In genomic region chr5:43042626-43043399, GRCh38 we compare ENCODE assay signal across 1 cellular context.
TF ChIP-seq lines count a peak whose summit lies in the region.

No MANE protein-coding gene starts in this region.

TF ChIP-seq in GM12878, 131 proteins besides CTCF, POLR2A, EP300 and RAD21 (continued from another document and continues in another):
- TF ChIP-seq CHD4 (IDR thresholded peaks at IDR 0.05) (no peak), NR2F1 (conservative IDR thresholded peaks at IDR 0.05) (no peak), RUNX3 (IDR thresholded peaks at IDR 0.05; ENCODE audit: low read length) (peak; percentile 77), RELB (IDR thresholded peaks at IDR 0.05; ENCODE audit: low read depth) (peak; percentile 54; the same call in 1 of the 2 replicates), BRCA1 (IDR thresholded peaks at IDR 0.05; ENCODE audit: low read depth, low read length) (no peak), BCLAF1 (IDR thresholded peaks at IDR 0.05) (no peak), MXI1 (IDR thresholded peaks at IDR 0.05; ENCODE audit: low read depth, low read length) (peak; percentile 72), KLF5 (IDR thresholded peaks at IDR 0.05; ENCODE audit: partially characterized antibody) (no peak), TCF7 (IDR thresholded peaks at IDR 0.05; ENCODE audit: borderline replicate concordance) (no peak), KAT2A (conservative IDR thresholded peaks at IDR 0.05; ENCODE audit: control insufficient read depth, low read depth, low read length) (no peak), WRNIP1 (IDR thresholded peaks at IDR 0.05; ENCODE audit: borderline replicate concordance, low read depth, low read length) (no peak), YBX1 (IDR thresholded peaks at IDR 0.05) (no peak), CUX1 (IDR thresholded peaks at IDR 0.05; ENCODE audit: insufficient replicate concordance, low read depth, low read length) (no peak), MYC (IDR thresholded peaks at IDR 0.05; ENCODE audit: insufficient read depth, insufficient read length, insufficient replicate concordance, low read length, severe bottlenecking) (peak; percentile 47), SRF (IDR thresholded peaks at IDR 0.05; ENCODE audit: low read depth in 2 of 2, low read length in 2 of 2) (0 out of 4 replicates have a peak, but pooled peaks of 1 of the 2 experiments have one; percentile 11), ZNF687 (IDR thresholded peaks at IDR 0.05) (peak; percentile 86; the same call in 1 of the 2 replicates), ZNF384 (IDR thresholded peaks at IDR 0.05; ENCODE audit: borderline replicate concordance, low read depth, low read length) (no peak), ZNF24 (IDR thresholded peaks at IDR 0.05) (no peak), ZBTB11 (CRISPR knock-in tag; IDR thresholded peaks at IDR 0.05) (no peak), SP1 (IDR thresholded peaks at IDR 0.05; ENCODE audit: low read depth, low read length) (no peak), USF1 (IDR thresholded peaks at IDR 0.05; ENCODE audit: borderline replicate concordance, extremely low read length, insufficient read depth, low read depth, low read length) (peak; percentile 1), IKZF2 (IDR thresholded peaks at IDR 0.05) (peak in 1 of 2 experiments; percentile 62; a peak in 3 of 4 replicates), ZNF274 (IDR thresholded peaks at IDR 0.05; ENCODE audit: insufficient read depth, insufficient read length) (no peak), EZH2 (IDR thresholded peaks at IDR 0.05; ENCODE audit: borderline replicate concordance, control insufficient read depth, low read depth, low read length) (no peak), POLR2AphosphoS2 (IDR thresholded peaks at IDR 0.05; ENCODE audit: low read depth, low read length) (no peak), IKZF1 (conservative IDR thresholded peaks at IDR 0.05) (peak; percentile 66), NFXL1 (IDR thresholded peaks at IDR 0.05; ENCODE audit: borderline replicate concordance) (no peak), CBX5 (IDR thresholded peaks at IDR 0.05; ENCODE audit: low read depth) (peak; percentile 16), SIN3A (IDR thresholded peaks at IDR 0.05; ENCODE audit: low read depth, low read length) (peak; percentile 66; the same call in 1 of the 2 replicates), KDM1A (IDR thresholded peaks at IDR 0.05; ENCODE audit: borderline replicate concordance) (no peak), SMAD1 (IDR thresholded peaks at IDR 0.05; ENCODE audit: low read depth, partially characterized antibody) (no peak), ZNF217 (IDR thresholded peaks at IDR 0.05) (no peak), FOXK2 (IDR thresholded peaks at IDR 0.05) (no peak), MTA2 (IDR thresholded peaks at IDR 0.05; ENCODE audit: low read depth) (peak; percentile 37; the same call in 1 of the 2 replicates), PBX3 (IDR thresholded peaks at IDR 0.05; ENCODE audit: insufficient replicate concordance, low read depth, low read length) (no peak), TBL1XR1 (IDR thresholded peaks at IDR 0.05; ENCODE audit: low read depth, low read length) (no peak; the same call in 1 of the 2 replicates), ZBTB4 (CRISPR knock-in tag; IDR thresholded peaks at IDR 0.05) (no peak)
